In the genomic region with DNA sequence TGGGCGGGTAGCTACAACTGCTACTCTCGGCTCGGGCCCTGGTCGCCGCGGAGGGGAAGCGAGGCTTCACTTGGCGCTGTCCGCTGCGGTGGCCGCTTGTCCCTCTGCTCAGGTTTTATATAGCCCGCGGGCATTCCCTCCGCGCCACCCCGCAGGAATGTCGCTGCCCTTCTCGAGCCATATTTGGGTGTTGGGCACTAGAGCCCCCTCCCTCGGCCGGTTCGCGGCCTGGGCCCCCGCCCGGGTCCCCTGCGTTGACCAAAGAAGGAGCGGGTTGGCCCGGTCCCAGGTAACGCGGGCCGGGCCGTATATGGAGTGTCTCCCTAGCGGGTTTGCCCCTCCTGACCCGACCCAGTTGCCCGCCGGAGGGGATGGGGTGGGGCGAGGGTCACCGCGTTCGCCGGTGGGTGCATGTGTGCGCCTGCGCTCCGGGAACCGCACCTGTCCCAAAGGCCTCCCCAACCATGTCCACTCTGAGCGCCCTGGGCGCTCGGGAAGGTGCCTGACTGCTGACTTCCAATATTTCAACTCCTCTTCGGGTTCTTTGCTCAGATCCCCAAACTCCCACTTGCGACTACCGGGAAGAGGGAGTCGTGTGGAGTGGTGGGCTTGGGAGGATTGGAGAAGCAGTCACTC, we compare ENCODE assay signal across 1 cellular context.
TF ChIP-seq lines count a peak whose summit lies in the region.

A gene (minus strand): TSS at position 90 of the 636 bp plus-strand sequence. CDS start 979 bp downstream, outside the sequence.

TF ChIP-seq in WTC11, 78 proteins besides CTCF, POLR2A, EP300 and RAD21 (continued from another document):
- TF ChIP-seq, protein P1, sequence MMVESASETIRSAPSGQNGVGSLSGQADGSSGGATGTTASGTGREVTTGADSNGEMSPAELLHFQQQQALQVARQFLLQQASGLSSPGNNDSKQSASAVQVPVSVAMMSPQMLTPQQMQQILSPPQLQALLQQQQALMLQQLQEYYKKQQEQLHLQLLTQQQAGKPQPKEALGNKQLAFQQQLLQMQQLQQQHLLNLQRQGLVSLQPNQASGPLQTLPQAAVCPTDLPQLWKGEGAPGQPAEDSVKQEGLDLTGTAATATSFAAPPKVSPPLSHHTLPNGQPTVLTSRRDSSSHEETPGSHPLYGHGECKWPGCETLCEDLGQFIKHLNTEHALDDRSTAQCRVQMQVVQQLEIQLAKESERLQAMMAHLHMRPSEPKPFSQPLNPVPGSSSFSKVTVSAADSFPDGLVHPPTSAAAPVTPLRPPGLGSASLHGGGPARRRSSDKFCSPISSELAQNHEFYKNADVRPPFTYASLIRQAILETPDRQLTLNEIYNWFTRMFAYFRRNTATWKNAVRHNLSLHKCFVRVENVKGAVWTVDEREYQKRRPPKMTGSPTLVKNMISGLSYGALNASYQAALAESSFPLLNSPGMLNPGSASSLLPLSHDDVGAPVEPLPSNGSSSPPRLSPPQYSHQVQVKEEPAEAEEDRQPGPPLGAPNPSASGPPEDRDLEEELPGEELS (CRISPR knock-in tag; IDR thresholded peaks at IDR 0.05) = 0 out of 2 replicates have a peak, but pooled peaks have one; percentile 33
TF ChIP-seq in WTC11: peak in this region for 4.
